Comparison of ENCODE assay signal across 12 cellular contexts in genomic region chr6:3753228-3753795, GRCh38. TPM values are rescaled to one million over a fixed set of nuclear protein-coding genes. Genes with fewer than 3 reads are reported as not detected.
DNase-seq lines count a peak whose midpoint lies in the region; ATAC-seq and TF ChIP-seq lines count a peak whose summit lies in the region.
"Had no signal": no experiment of that assay in that cellular context is flagged by ENCODE, and none has a peak within 500 bp of the region (broad histone marks: within the 10 kb centered on the region; RNA-seq: fewer than 3 reads in every experiment).

No MANE protein-coding gene starts in this region.

- no peak overlapping the region for H3K27ac Mint-ChIP-seq in stimulated activated naive CD8-positive, alpha-beta T cell treated with anti-CD3 and anti-CD28 coated beads, Interleukin-15, Interleukin-2, amounts not matched to agents 100 ng/mL and 50 ng/mL, for 24 hours
- no peak overlapping the region for H3K27ac Mint-ChIP-seq in stimulated activated naive CD8-positive, alpha-beta T cell treated with anti-CD3 and anti-CD28 coated beads, Interleukin-15, amount 100 ng/mL, for 72 hours
- no peak overlapping the region for H3K27ac Mint-ChIP-seq in natural killer cell treated with Interleukin-12 subunit alpha and Interleukin-12 subunit beta and Interleukin-15 and Interleukin-18, amount 100 ng/mL, for 72 hours

- ATAC-seq in stimulated activated naive CD8-positive, alpha-beta T cell treated with anti-CD3 and anti-CD28 coated beads, Interleukin-15, amount 100 ng/mL, for 72 hours = no peak
- no peak for ATAC-seq in natural killer cell treated with Interleukin-12 subunit alpha and Interleukin-12 subunit beta and Interleukin-15 and Interleukin-18, amount 100 ng/mL, for 72 hours
- no peak for ATAC-seq in GM21515 (IDR thresholded peaks at IDR 0.05; ENCODE audit: unreplicated experiment)
- no peak for ATAC-seq in GM19351 (IDR thresholded peaks at IDR 0.05; ENCODE audit: unreplicated experiment)

- H3K4me3 Mint-ChIP-seq in stimulated activated naive CD8-positive, alpha-beta T cell treated with anti-CD3 and anti-CD28 coated beads, Interleukin-15, Interleukin-2, amounts not matched to agents 100 ng/mL and 50 ng/mL, for 24 hours = peak overlapping the region; percentile 61
- peak overlapping the region in 1 of 2 donors; percentile 57 for H3K4me3 Mint-ChIP-seq in stimulated activated naive CD8-positive, alpha-beta T cell treated with anti-CD3 and anti-CD28 coated beads, Interleukin-15, amount 100 ng/mL, for 72 hours
- H3K4me3 Mint-ChIP-seq in natural killer cell treated with Interleukin-12 subunit alpha and Interleukin-12 subunit beta and Interleukin-15 and Interleukin-18, amount 100 ng/mL, for 72 hours = peak overlapping the region; percentile 68

- H3K4me3 ChIP-seq in coronary artery = no peak overlapping the region

- H3K9me3 Mint-ChIP-seq in stimulated activated naive CD8-positive, alpha-beta T cell treated with anti-CD3 and anti-CD28 coated beads, Interleukin-15, Interleukin-2, amounts not matched to agents 100 ng/mL and 50 ng/mL, for 24 hours = no peaks in the 10 kb centered on the region
- no peaks in the 10 kb centered on the region for H3K9me3 Mint-ChIP-seq in stimulated activated naive CD8-positive, alpha-beta T cell treated with anti-CD3 and anti-CD28 coated beads, Interleukin-15, amount 100 ng/mL, for 72 hours
- no peaks in the 10 kb centered on the region for H3K9me3 Mint-ChIP-seq in natural killer cell treated with Interleukin-12 subunit alpha and Interleukin-12 subunit beta and Interleukin-15 and Interleukin-18, amount 100 ng/mL, for 72 hours

- H3K4me1 Mint-ChIP-seq in stimulated activated naive CD8-positive, alpha-beta T cell treated with anti-CD3 and anti-CD28 coated beads, Interleukin-15, Interleukin-2, amounts not matched to agents 100 ng/mL and 50 ng/mL, for 24 hours (ENCODE audit: low read depth) = no peaks in the 10 kb centered on the region
- no peaks in the 10 kb centered on the region for H3K4me1 Mint-ChIP-seq in stimulated activated naive CD8-positive, alpha-beta T cell treated with anti-CD3 and anti-CD28 coated beads, Interleukin-15, amount 100 ng/mL, for 72 hours
- H3K4me1 Mint-ChIP-seq in natural killer cell treated with Interleukin-12 subunit alpha and Interleukin-12 subunit beta and Interleukin-15 and Interleukin-18, amount 100 ng/mL, for 72 hours (ENCODE audit: low read depth in 2 of 2) = peaks cover 0 to 3% of the 10 kb centered on the region in 2 donors

- peak overlapping the region; percentile 93 to 100 for H3K27ac ChIP-seq in coronary artery
- H3K27ac ChIP-seq: KMS-11 had no signal

- H3K27me3 Mint-ChIP-seq in stimulated activated naive CD8-positive, alpha-beta T cell treated with anti-CD3 and anti-CD28 coated beads, Interleukin-15, Interleukin-2, amounts not matched to agents 100 ng/mL and 50 ng/mL, for 24 hours = peaks cover 35% of the 10 kb centered on the region
- H3K27me3 Mint-ChIP-seq in stimulated activated naive CD8-positive, alpha-beta T cell treated with anti-CD3 and anti-CD28 coated beads, Interleukin-15, amount 100 ng/mL, for 72 hours = peaks cover 46% of the 10 kb centered on the region
- H3K27me3 Mint-ChIP-seq in natural killer cell treated with Interleukin-12 subunit alpha and Interleukin-12 subunit beta and Interleukin-15 and Interleukin-18, amount 100 ng/mL, for 72 hours = peaks cover 18% of the 10 kb centered on the region in 2 donors

- TF ChIP-seq CTCF in coronary artery (IDR thresholded peaks at IDR 0.05) (no peak), GM10266 (IDR thresholded peaks at IDR 0.05; ENCODE audit: control insufficient read depth, insufficient read depth, low read depth, missing control alignments) (no peak)

- no peak for DNase-seq in stimulated activated naive CD8-positive, alpha-beta T cell treated with anti-CD3 and anti-CD28 coated beads, Interleukin-15, amount 100 ng/mL, for 72 hours
- DNase-seq in coronary artery (ENCODE audit: low spot score) (no peak), GM10266 (ENCODE audit: extremely low spot score) (no peak), AML-193 (lab: John Stamatoyannopoulos, UW) (no peak)
- DNase-seq in natural killer cell treated with Interleukin-12 subunit alpha and Interleukin-12 subunit beta and Interleukin-15 and Interleukin-18, amount 100 ng/mL, for 72 hours (ENCODE audit: low spot score) = no peak
- DNase-seq: activated effector memory CD4-positive, alpha-beta T cell treated with Interleukin-2 at 50 U/mL for 16 hours; NCI-H526; T1000 had no signal

- H3K36me3 Mint-ChIP-seq in stimulated activated naive CD8-positive, alpha-beta T cell treated with anti-CD3 and anti-CD28 coated beads, Interleukin-15, Interleukin-2, amounts not matched to agents 100 ng/mL and 50 ng/mL, for 24 hours (ENCODE audit: low read depth) = no peaks in the 10 kb centered on the region
- H3K36me3 Mint-ChIP-seq in natural killer cell treated with Interleukin-12 subunit alpha and Interleukin-12 subunit beta and Interleukin-15 and Interleukin-18, amount 100 ng/mL, for 72 hours = no peaks in the 10 kb centered on the region

RNA-seq across cellular contexts. Expression of gene PXDC1, which starts 1.8 kb away (rescaled TPM):
- 1 to 10 TPM in 1 of 2 donors, under 1 TPM in 1; 0.62 to 2.3 TPM for total RNA-seq in natural killer cell treated with Interleukin-12 subunit alpha and Interleukin-12 subunit beta and Interleukin-15 and Interleukin-18, amount 100 ng/mL, for 72 hours
